Comparison of ENCODE assay signal across 8 cellular contexts in genomic region chr16:679808-680624, GRCh38. TPM values are rescaled to one million over a fixed set of nuclear protein-coding genes. Genes with fewer than 3 reads are reported as not detected.
DNase-seq lines count a peak whose midpoint lies in the region; ATAC-seq and TF ChIP-seq lines count a peak whose summit lies in the region.

STUB1 (plus strand) TSS chr16:680410; CDS start chr16:680526, 116 bp downstream.

- H3K9me2 ChIP-seq in GM23248 (ENCODE audit: insufficient read depth): no peaks in the 10 kb centered on the region

- H4K20me1 ChIP-seq in GM23248 (ENCODE audit: insufficient read depth): no peaks in the 10 kb centered on the region

- peak in 1 of 2 donors; percentile 60 for TF ChIP-seq EP300 in tibial nerve (IDR thresholded peaks at IDR 0.05)

- H3K4me1 Mint-ChIP-seq in Calu3 (ENCODE audit: low read depth, unreplicated experiment): peaks cover 22% of the 10 kb centered on the region
- peaks cover 13% of the 10 kb centered on the region for H3K4me1 Mint-ChIP-seq in T-helper 1 cell treated with Interleukin-12 subunit alpha and Interleukin-12 subunit beta and Interleukin-4 antibody, amounts not matched to agents 30 μg/mL and 1 μg/mL, for 36 hours (ENCODE audit: low read depth)

- peak; percentile 49 to 78 for TF ChIP-seq POLR2A in adrenal gland (IDR thresholded peaks at IDR 0.05)
- TF ChIP-seq POLR2A in tibial nerve (IDR thresholded peaks at IDR 0.05): peak; percentile 59 to 88

- H3K4me2 ChIP-seq in GM23248 (ENCODE audit: unreplicated experiment): peak within 1 kb of the TSS; percentile 94

- H3K36me3 ChIP-seq in GM23248 (ENCODE audit: low read depth) (peaks cover 11% of the 10 kb centered on the region; the same call in 1 of the 2 replicates), adrenal gland (replicated peaks in 1 of 2) (peaks cover 0 to 19% of the 10 kb centered on the region in 2 donors), heart right ventricle (peaks cover 0 to 24% (median 18%) of the 10 kb centered on the region in 9 donors), tibial nerve (peaks cover 0 to 22% (median 15%) of the 10 kb centered on the region in 3 donors)

- H3K27ac ChIP-seq in GM23248 (peak within 1 kb of the TSS; percentile 63), adrenal gland (peak within 1 kb of the TSS; percentile 79 to 94 (median 86)), heart right ventricle (peak within 1 kb of the TSS; percentile 66 to 99 (median 96)), tibial nerve (peak within 1 kb of the TSS; percentile 85 to 97 (median 94))

- H3K4me3 ChIP-seq in GM23248 (peak within 1 kb of the TSS; percentile 77), adrenal gland (peak within 1 kb of the TSS; percentile 27 to 99 (median 46)), heart right ventricle (peak within 1 kb of the TSS; percentile 50 to 95 (median 71)), tibial nerve (peak within 1 kb of the TSS; percentile 69 to 91 (median 85))

- H3K4me1 ChIP-seq in GM23248 (ENCODE audit: insufficient read depth) (peaks cover 15% of the 10 kb centered on the region), adrenal gland (replicated peaks in 1 of 2) (peaks cover 31 to 42% of the 10 kb centered on the region in 2 donors), heart right ventricle (peaks cover 30 to 60% (median 49%) of the 10 kb centered on the region in 9 donors), tibial nerve (peaks cover 0 to 61% (median 46%) of the 10 kb centered on the region in 4 donors)

- in situ Hi-C loops in GM23248 (cut with MboI): no loop called here

- 2 to 3% methylated on average over 38 to 61 of the region's 93 CpGs for WGBS in GM23248 (ENCODE audit: low coverage in 1 of 2, low lambda C conversion rate in 2 of 2, missing lambda C conversion rate in 2 of 2), 2 experiments
- 0 to 1% (median 1%) methylated on average over 8 to 93 of the region's 93 CpGs for WGBS in adrenal gland, 4 donors
- 1% methylated on average over 76 to 93 of the region's 93 CpGs for WGBS in heart right ventricle, 2 donors
- WGBS in tibial nerve, 2 donors: 0 to 1% methylated on average over 34 to 44 of the region's 93 CpGs

- intact Hi-C loops in Calu3 (cut with micrococcal nuclease; ENCODE audit: unreplicated experiment): no loop called here
- intact Hi-C loops in adrenal gland (cut with DNase I): no loop called here
- intact Hi-C loops in heart right ventricle (cut with DNase I): loop anchor here in 1 of 10 donors (2.0 kb wide), 1 partner anchor 41 kb away; the partner anchor contains the start of gene ANTKMT
- intact Hi-C loops in posterior cingulate gyrus (cut with DNase I): no loop called here

- peaks cover 32% of the 10 kb centered on the region for H3K79me2 ChIP-seq in GM23248 (ENCODE audit: insufficient read depth)

- peak; percentile 93 for DNase-seq in Calu3
- peak; percentile 93 for DNase-seq in GM23248
- DNase-seq in MV-4-11 (lab: John Stamatoyannopoulos, UW): peak; percentile 80
- peak; percentile 87 to 92 (median 91) for DNase-seq in adrenal gland
- DNase-seq in heart right ventricle: peak; percentile 90
- DNase-seq in posterior cingulate gyrus: peak; percentile 70 to 97 (median 82)
- DNase-seq in tibial nerve (ENCODE audit: low spot score in 2 of 2): peak; percentile 74 to 81

- peaks cover 15% of the 10 kb centered on the region; the same call in 1 of the 2 replicates for H3F3A ChIP-seq in GM23248 (ENCODE audit: insufficient read depth)

- no peaks in the 10 kb centered on the region for H3K27me3 ChIP-seq in GM23248 (replicated peaks; ENCODE audit: insufficient read depth)
- no peaks in the 10 kb centered on the region for H3K27me3 ChIP-seq in adrenal gland
- H3K27me3 ChIP-seq in heart right ventricle: peaks cover 0 to 22% (median 0%) of the 10 kb centered on the region in 7 donors
- H3K27me3 ChIP-seq in tibial nerve: no peaks in the 10 kb centered on the region

- CTCF ChIA-PET in Calu3 (lab: Charles Lee): interaction anchor here (0.7 to 1.2 kb wide), 4 partner anchors 10 to 307 kb away, joined by 3 read pairs; partner anchors contain the start of genes CIAO3 and WDR24

- peak within 1 kb of the TSS; percentile 84 for H2AFZ ChIP-seq in GM23248

- peak; percentile 63 to 82 (median 70) for ATAC-seq in heart right ventricle

- H3K36me3 Mint-ChIP-seq in Calu3 (ENCODE audit: insufficient read depth, unreplicated experiment): peaks cover 78% of the 10 kb centered on the region
- peaks cover 8% of the 10 kb centered on the region for H3K36me3 Mint-ChIP-seq in T-helper 1 cell treated with Interleukin-12 subunit alpha and Interleukin-12 subunit beta and Interleukin-4 antibody, amounts not matched to agents 30 μg/mL and 1 μg/mL, for 36 hours (ENCODE audit: low read depth)

- peak within 1 kb of the TSS; percentile 94 for H3K4me3 Mint-ChIP-seq in Calu3 (ENCODE audit: low read depth, unreplicated experiment)
- H3K4me3 Mint-ChIP-seq in T-helper 1 cell treated with Interleukin-12 subunit alpha and Interleukin-12 subunit beta and Interleukin-4 antibody, amounts not matched to agents 30 μg/mL and 1 μg/mL, for 36 hours: peak within 1 kb of the TSS; percentile 82

- no peak for TF ChIP-seq CTCF in Calu3 (IDR thresholded peaks at IDR 0.05; ENCODE audit: unreplicated experiment)
- TF ChIP-seq CTCF in adrenal gland (IDR thresholded peaks at IDR 0.05): peak in 1 of 6 experiments; percentile 4
- no peak for TF ChIP-seq CTCF in heart right ventricle (IDR thresholded peaks at IDR 0.05)
- peak in 1 of 5 experiments; percentile 29 for TF ChIP-seq CTCF in tibial nerve (IDR thresholded peaks at IDR 0.05)

- H3K9me3 ChIP-seq in GM23248 (ENCODE audit: low read depth) (no peaks in the 10 kb centered on the region), adrenal gland (replicated peaks in 1 of 3) (no peaks in the 10 kb centered on the region), heart right ventricle (no peaks in the 10 kb centered on the region), tibial nerve (no peaks in the 10 kb centered on the region)

- peak within 1 kb of the TSS; percentile 89 for H3K27ac Mint-ChIP-seq in Calu3 (ENCODE audit: unreplicated experiment)
- H3K27ac Mint-ChIP-seq in T-helper 1 cell treated with Interleukin-12 subunit alpha and Interleukin-12 subunit beta and Interleukin-4 antibody, amounts not matched to agents 30 μg/mL and 1 μg/mL, for 36 hours: peak within 1 kb of the TSS; percentile 79

- peak within 1 kb of the TSS; percentile 85 for H3K9ac ChIP-seq in GM23248

- H3K27me3 Mint-ChIP-seq in Calu3 (ENCODE audit: unreplicated experiment): no peaks in the 10 kb centered on the region
- no peaks in the 10 kb centered on the region for H3K27me3 Mint-ChIP-seq in T-helper 1 cell treated with Interleukin-12 subunit alpha and Interleukin-12 subunit beta and Interleukin-4 antibody, amounts not matched to agents 30 μg/mL and 1 μg/mL, for 36 hours (ENCODE audit: low read depth)

- no TSS peak for BruUV-seq in Calu3 (replicated peaks; lab: Mats Ljungman, UMichigan)

- H3K9me3 Mint-ChIP-seq in Calu3 (ENCODE audit: low read depth, unreplicated experiment): no peaks in the 10 kb centered on the region
- no peaks in the 10 kb centered on the region for H3K9me3 Mint-ChIP-seq in T-helper 1 cell treated with Interleukin-12 subunit alpha and Interleukin-12 subunit beta and Interleukin-4 antibody, amounts not matched to agents 30 μg/mL and 1 μg/mL, for 36 hours

RNA-seq across cellular contexts. Expression of gene STUB1, which starts in this region (rescaled TPM):
- total RNA-seq in Calu3 (2022) (102 and 114 TPM in 2 replicates), adrenal gland (100 to 1,000 TPM; 160 to 339 (median 213) TPM), heart right ventricle (100 to 1,000 TPM; 101 to 147 (median 116) TPM), tibial nerve (100 to 1,000 TPM; 152 to 213 (median 186) TPM)
- total RNA-seq in GM23248 (2014; rRNA removed; shearing (Covaris generic)): 183 and 201 TPM in 2 replicates
- polyA plus RNA-seq in GM23248 (2016; fragmentation: Nextera tagmentation; extraction: Ambion mirVana) (207 and 216 TPM in 2 replicates), adrenal gland (100 to 1,000 TPM; 121 to 199 (median 177) TPM), heart right ventricle (100 to 1,000 TPM in 1 of 2 donors, 10 to 100 TPM in 1; 92.7 to 165 TPM)

Comparison
In these comparisons a context has a peak if more than half of its experiments do, and no peak if none do; other contexts are left out.
1. Peak in every context shown above with its lines: DNase-seq, ATAC-seq, H3K4me3 ChIP-seq and H3K27ac ChIP-seq.